In genomic region chr17:30570191-30570590, GRCh38 we compare ENCODE assay signal across 25 cellular contexts.
A peak's percentile ranks its signal among the peaks of the same experiment; 100 is the strongest.
DNase-seq lines count a peak whose midpoint lies in the region; TF ChIP-seq lines count a peak whose summit lies in the region.
"Had no signal": no experiment of that assay in that cellular context is flagged by ENCODE, and none has a peak within 500 bp of the region (broad histone marks: within the 10 kb centered on the region; RNA-seq: fewer than 3 reads in every experiment).

No MANE protein-coding gene starts in this region.

- no peak overlapping the region for H3K4ac ChIP-seq in mesendoderm (ENCODE audit: low read depth, low read length)

- H3K18ac ChIP-seq in mesendoderm (ENCODE audit: low read length) = no peak overlapping the region

- no peak for TF ChIP-seq CTCF in Loucy (conservative IDR thresholded peaks at IDR 0.05; ENCODE audit: low read length)

- H2AK5ac ChIP-seq in mesendoderm (ENCODE audit: low read length) = no peak overlapping the region

- no CpG with 5 or more reads among the region's 2 CpGs for WGBS in mesendoderm (ENCODE audit: extremely low coverage, insufficient coverage, low lambda C conversion rate)

- H3K4me1 ChIP-seq in BLaER1 treated with 17β-estradiol and CSF1 and Interleukin-3, amounts not matched to agents 10 nM and 100 nM = peaks cover 9 to 23% (median 17%) of the 10 kb centered on the region in 10 experiments; a peak in 19 of 20 replicates
- H3K4me1 ChIP-seq in Loucy (ENCODE audit: insufficient read depth, low read length, poor library complexity, severe bottlenecking) = peaks cover 7% of the 10 kb centered on the region
- H3K4me1 ChIP-seq in mesendoderm (ENCODE audit: control insufficient read depth, low read depth, low read length) = no peaks in the 10 kb centered on the region
- H3K4me1 ChIP-seq in Karpas-422 (ENCODE audit: low read length) = no peaks in the 10 kb centered on the region
- H3K4me1 ChIP-seq: HAP-1, SJSA1 had no signal

- no peak overlapping the region for H4K8ac ChIP-seq in mesendoderm (ENCODE audit: low read depth, low read length)

- H4K20me1 ChIP-seq in BLaER1 treated with 17β-estradiol and CSF1 and Interleukin-3, amounts not matched to agents 10 nM and 100 nM = peaks cover 0 to 5% (median 0%) of the 10 kb centered on the region in 11 experiments; a peak in 2 of 22 replicates
- H4K20me1 ChIP-seq in Loucy (ENCODE audit: insufficient read depth, low read length, poor library complexity, severe bottlenecking) = no peaks in the 10 kb centered on the region
- no peaks in the 10 kb centered on the region for H4K20me1 ChIP-seq in Karpas-422 (ENCODE audit: insufficient read depth, low read depth, low read length)

- H3K36me3 ChIP-seq in BLaER1 treated with 17β-estradiol and CSF1 and Interleukin-3, amounts not matched to agents 10 nM and 100 nM = no peaks in the 10 kb centered on the region
- H3K36me3 ChIP-seq in Loucy (ENCODE audit: insufficient read depth, low read length) (no peaks in the 10 kb centered on the region), mesendoderm (ENCODE audit: control insufficient read depth, insufficient read depth, low read length) (no peaks in the 10 kb centered on the region), Karpas-422 (ENCODE audit: insufficient read depth, low read length) (no peaks in the 10 kb centered on the region)
- H3K36me3 ChIP-seq: HAP-1, SJSA1 had no signal

- no peaks in the 10 kb centered on the region for H3K9me3 ChIP-seq in BLaER1 treated with 17β-estradiol and CSF1 and Interleukin-3, amounts not matched to agents 10 nM and 100 nM (replicated peaks in 1 of 11)
- H3K9me3 ChIP-seq in Loucy (ENCODE audit: insufficient read depth, low read depth, low read length) (no peaks in the 10 kb centered on the region), Karpas-422 (ENCODE audit: low read length) (no peaks in the 10 kb centered on the region)
- H3K9me3 ChIP-seq: HAP-1, SJSA1 had no signal

- H2AFZ ChIP-seq in Loucy (ENCODE audit: low read length) = peak overlapping the region; percentile 66; the same call in 1 of the 2 replicates
- H2AFZ ChIP-seq in Karpas-422 (ENCODE audit: low read length) = no peak overlapping the region
- H2AFZ ChIP-seq: GM23338 had no signal

- peak overlapping the region; percentile 15 for H3K56ac ChIP-seq in mesendoderm (ENCODE audit: low read length)

- DNase-seq in mesendoderm (no peak), ureter (ENCODE audit: low spot score) (peak; percentile 22), Karpas-422 (no peak), NCI-H1436 (lab: John Stamatoyannopoulos, UW) (no peak), T-helper 1 cell (no peak)
- DNase-seq: AML-193; Calu3; CD8-positive, alpha-beta memory T cell; DMS79 treated with DMSO at 0.1 percent for 48 hours; GF-D8; HFFc6; MM.1S; NCI-H1694; NCI-H2029 treated with DMSO at 0.1 percent for 48 hours; NCI-H446 treated with DMSO at 0.1 percent for 48 hours; NCI-H526; NCI-H82; NK-92 treated with Interleukin-12 subunit alpha and Interleukin-12 subunit beta, amount 100 ng/mL, for 24 hours; PC-3 had no signal

- peak overlapping the region in 10 of 11 experiments; percentile 10 to 57 (median 28); a peak in 15 of 22 replicates for H3K4me2 ChIP-seq in BLaER1 treated with 17β-estradiol and CSF1 and Interleukin-3, amounts not matched to agents 10 nM and 100 nM
- peak overlapping the region; percentile 44 for H3K4me2 ChIP-seq in Loucy (ENCODE audit: low read depth, low read length, poor library complexity, severe bottlenecking)
- no peak overlapping the region for H3K4me2 ChIP-seq in mesendoderm (ENCODE audit: low read length)
- no peak overlapping the region for H3K4me2 ChIP-seq in Karpas-422 (ENCODE audit: low read depth, low read length, poor library complexity, severe bottlenecking)
- H3K4me2 ChIP-seq: GM23338 had no signal

- H3K79me1 ChIP-seq in mesendoderm (ENCODE audit: low read length) = no peaks in the 10 kb centered on the region

- H2BK120ac ChIP-seq in mesendoderm (ENCODE audit: low read depth, low read length) = no peak overlapping the region

- H3K4me3 ChIP-seq in BLaER1 treated with 17β-estradiol and CSF1 and Interleukin-3, amounts not matched to agents 10 nM and 100 nM = no peak overlapping the region
- H3K4me3 ChIP-seq in Loucy (ENCODE audit: low read length, poor library complexity, severe bottlenecking) (no peak overlapping the region), mesendoderm (ENCODE audit: low read length) (no peak overlapping the region), Karpas-422 (ENCODE audit: low read length) (no peak overlapping the region)
- H3K4me3 ChIP-seq: GM23338, HAP-1, SJSA1 had no signal

- H2BK5ac ChIP-seq in mesendoderm (ENCODE audit: low read length) = no peak overlapping the region

- H3K27ac ChIP-seq in BLaER1 treated with 17β-estradiol and CSF1 and Interleukin-3, amounts not matched to agents 10 nM and 100 nM = no peak overlapping the region
- H3K27ac ChIP-seq in mesendoderm (ENCODE audit: low read depth, low read length) (no peak overlapping the region), Karpas-422 (ENCODE audit: low read length) (no peak overlapping the region)
- H3K27ac ChIP-seq: C4-2B, SJSA1 had no signal

- no peaks in the 10 kb centered on the region for H3F3A ChIP-seq in Loucy (ENCODE audit: low read depth)

- H3K9me2 ChIP-seq in Loucy (replicated peaks; ENCODE audit: low read depth, low read length) = no peaks in the 10 kb centered on the region
- no peaks in the 10 kb centered on the region for H3K9me2 ChIP-seq in Karpas-422 (replicated peaks; ENCODE audit: insufficient read depth, low read length)

- H3K23ac ChIP-seq in mesendoderm (ENCODE audit: low read length) = no peak overlapping the region

- no peak overlapping the region for H2BK15ac ChIP-seq in mesendoderm (replicated peaks; ENCODE audit: low read depth)

- no peaks in the 10 kb centered on the region for H3K79me2 ChIP-seq in Loucy (ENCODE audit: insufficient read depth, low read length)
- H3K79me2 ChIP-seq in mesendoderm (ENCODE audit: control insufficient read depth, insufficient read depth, low read length) = no peaks in the 10 kb centered on the region
- no peaks in the 10 kb centered on the region for H3K79me2 ChIP-seq in Karpas-422 (ENCODE audit: low read length)

- no peak overlapping the region for H3K9ac ChIP-seq in BLaER1 treated with 17β-estradiol and CSF1 and Interleukin-3, amounts not matched to agents 10 nM and 100 nM
- H3K9ac ChIP-seq in Loucy (ENCODE audit: low read depth, low read length, poor library complexity, severe bottlenecking) = peak overlapping the region; percentile 35
- no peak overlapping the region for H3K9ac ChIP-seq in mesendoderm (ENCODE audit: low read length)
- no peak overlapping the region for H3K9ac ChIP-seq in Karpas-422 (ENCODE audit: low read length)

- H4K5ac ChIP-seq in mesendoderm (ENCODE audit: low read length) = no peak overlapping the region

- H3K27me3 ChIP-seq in BLaER1 treated with 17β-estradiol and CSF1 and Interleukin-3, amounts not matched to agents 10 nM and 100 nM = no peaks in the 10 kb centered on the region
- H3K27me3 ChIP-seq in Loucy (ENCODE audit: insufficient read depth, low read length, poor library complexity, severe bottlenecking) (no peaks in the 10 kb centered on the region), mesendoderm (ENCODE audit: insufficient read depth, low read length, poor library complexity) (no peaks in the 10 kb centered on the region), Karpas-422 (ENCODE audit: low read length) (no peaks in the 10 kb centered on the region)
- H3K27me3 ChIP-seq: SJSA1 had no signal

Comparison
In these comparisons a context has a peak if more than half of its experiments do, and no peak if none do; other contexts are left out.
1. H3K4me2 ChIP-seq: peak in BLaER1 treated with 17β-estradiol and CSF1 and Interleukin-3, amounts not matched to agents 10 nM and 100 nM (10 of 11) and Loucy (single experiment); none in mesendoderm (single experiment) and Karpas-422 (single experiment).